ENCODE assay signal across 8 cellular contexts in the genomic region with DNA sequence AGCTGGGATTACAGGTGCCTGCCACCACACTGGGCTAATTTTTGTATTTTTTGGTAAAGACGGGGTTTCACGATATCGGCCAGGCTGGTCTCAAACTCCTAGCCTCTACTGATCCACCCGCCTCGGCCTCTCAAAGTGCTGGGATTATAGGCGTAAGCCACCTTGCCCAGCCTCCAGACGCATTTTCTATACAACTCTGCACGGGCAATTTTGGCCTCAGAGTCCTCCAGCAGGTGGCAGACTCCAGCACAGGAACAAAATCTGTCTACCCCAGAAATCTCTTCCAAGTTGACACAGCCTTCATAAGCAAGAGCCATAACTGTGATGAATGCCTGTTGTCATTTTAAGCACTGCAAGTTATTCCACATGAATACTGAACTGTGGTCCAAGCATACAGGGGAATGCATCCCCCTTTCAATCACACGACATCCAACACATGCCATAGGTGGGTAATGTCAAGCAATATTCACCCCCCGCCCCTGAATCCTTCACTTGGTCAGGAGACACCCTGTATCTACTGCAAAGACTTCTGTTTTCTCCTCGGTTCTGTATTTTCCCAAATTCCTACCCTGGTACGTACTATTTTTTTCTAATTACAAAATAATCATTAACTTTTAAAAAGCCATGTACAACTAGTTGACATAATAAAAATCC. TPM values are rescaled to one million over a fixed set of nuclear protein-coding genes. Genes with fewer than 3 reads are reported as not detected.
DNase-seq lines count a peak whose midpoint lies in the region; ATAC-seq and TF ChIP-seq lines count a peak whose summit lies in the region.

No MANE protein-coding gene starts in this region.

- 69% methylated on average over 12 of the region's 12 CpGs for WGBS in liver

- ATAC-seq in DND-41 (ENCODE audit: insufficient read depth, low read depth) (peak; percentile 74), GM19035 (IDR thresholded peaks at IDR 0.05; ENCODE audit: unreplicated experiment) (peak; percentile 76), HG03064 (IDR thresholded peaks at IDR 0.05; ENCODE audit: low read depth, unreplicated experiment) (peak; percentile 72), HG03097 (IDR thresholded peaks at IDR 0.05; ENCODE audit: low FRiP score, unreplicated experiment) (no peak)

- H3K27ac ChIP-seq in DND-41 (ENCODE audit: low read length) (no peak overlapping the region), OCI-LY7 (ENCODE audit: low read depth, low read length, poor library complexity, severe bottlenecking) (no peak overlapping the region), liver (ENCODE audit: low read depth in 1 of 2, low read length in 2 of 2) (peak overlapping the region; percentile 38 to 55)

- H4K20me1 ChIP-seq in DND-41 (ENCODE audit: insufficient read depth, low read length) (no peaks in the 10 kb centered on the region), OCI-LY7 (ENCODE audit: insufficient read depth, low read length) (no peaks in the 10 kb centered on the region)

- BruUV-seq in OCI-LY7 (replicated peaks; lab: Mats Ljungman, UMichigan), result no TSS peak

- intact Hi-C loops in OCI-LY7 (cut with micrococcal nuclease; ENCODE audit: unreplicated experiment), result loop anchor here (1.0 to 10.0 kb wide), 3 partner anchors 56 to 951 kb away; a partner anchor contains a TSS

- no peaks in the 10 kb centered on the region for H3K9me2 ChIP-seq in OCI-LY7 (ENCODE audit: insufficient read depth, low read length)

- no peak overlapping the region for H3K4me3 ChIP-seq in DND-41 (ENCODE audit: low read depth in 1 of 2, low read length in 2 of 2)
- H3K4me3 ChIP-seq in OCI-LY7 (ENCODE audit: low read depth, low read length, poor library complexity, severe bottlenecking), result no peak overlapping the region
- no peak overlapping the region for H3K4me3 ChIP-seq in liver (ENCODE audit: low read depth in 1 of 3, low read length in 3 of 3)

- TF ChIP-seq CTCF in DND-41 (IDR thresholded peaks at IDR 0.05; ENCODE audit: borderline replicate concordance, extremely low read depth, low read length, poor library complexity, severe bottlenecking) (peak; percentile 73), OCI-LY7 (conservative IDR thresholded peaks at IDR 0.05; ENCODE audit: low read length) (peak; percentile 87), liver (IDR thresholded peaks at IDR 0.05; ENCODE audit: low read depth, low read length, missing input control) (peak; percentile 28)

- DNase-seq in DND-41, result peak; percentile 32
- peak; percentile 86 for DNase-seq in OCI-LY7 (ENCODE audit: low spot score)
- peak; percentile 22 for DNase-seq in amniotic stem cell (lab: John Stamatoyannopoulos, UW)
- DNase-seq in Ammon's horn (ENCODE audit: low spot score), result no peak

- no peaks in the 10 kb centered on the region for H3K4me1 ChIP-seq in DND-41 (ENCODE audit: insufficient read depth, low read length)
- peaks cover 21% of the 10 kb centered on the region for H3K4me1 ChIP-seq in OCI-LY7 (ENCODE audit: insufficient read depth, low read length, poor library complexity, severe bottlenecking)
- H3K4me1 ChIP-seq in liver (ENCODE audit: control insufficient read depth in 4 of 4, insufficient read depth in 4 of 4, low read length in 3 of 4), result peaks cover 0 to 36% (median 26%) of the 10 kb centered on the region in 4 donors

- H3K27me3 ChIP-seq in DND-41 (ENCODE audit: insufficient read depth, low read length, poor library complexity) (no peaks in the 10 kb centered on the region), liver (ENCODE audit: control insufficient read depth in 4 of 4, insufficient read depth in 4 of 4, low read length in 3 of 4) (no peaks in the 10 kb centered on the region)

- no peaks in the 10 kb centered on the region for H3K36me3 ChIP-seq in DND-41 (ENCODE audit: insufficient read depth, low read length)
- no peaks in the 10 kb centered on the region for H3K36me3 ChIP-seq in OCI-LY7 (ENCODE audit: insufficient read depth, low read length)
- peaks cover 0 to 20% (median 10%) of the 10 kb centered on the region in 4 donors for H3K36me3 ChIP-seq in liver (ENCODE audit: control insufficient read depth in 4 of 4, insufficient read depth in 3 of 4, low read depth in 1 of 4, low read length in 3 of 4)

- CTCF ChIA-PET in OCI-LY7 (lab: Charles Lee; ENCODE audit: unreplicated experiment), result no interaction called here

- H2AFZ ChIP-seq in DND-41 (ENCODE audit: low read depth, low read length) (no peak overlapping the region), OCI-LY7 (ENCODE audit: low read length) (peak overlapping the region; percentile 82)

- H3K9me3 ChIP-seq in DND-41 (ENCODE audit: insufficient read depth, low read length, severe bottlenecking) (no peaks in the 10 kb centered on the region), OCI-LY7 (ENCODE audit: low read length) (no peaks in the 10 kb centered on the region), liver (ENCODE audit: control insufficient read depth in 4 of 4, low read length in 3 of 4) (no peaks in the 10 kb centered on the region)

- H3K4me2 ChIP-seq in DND-41 (ENCODE audit: insufficient read depth, low read length) (no peak overlapping the region), OCI-LY7 (ENCODE audit: low read length) (peak overlapping the region; percentile 26; the same call in 1 of the 2 replicates)

- no peaks in the 10 kb centered on the region for H3K79me2 ChIP-seq in DND-41 (ENCODE audit: insufficient read depth, low read length)
- no peaks in the 10 kb centered on the region for H3K79me2 ChIP-seq in OCI-LY7 (ENCODE audit: insufficient read depth, low read depth, low read length)

- peak; percentile 42 to 69 for TF ChIP-seq RAD21 in liver (IDR thresholded peaks at IDR 0.05)

- H3K9ac ChIP-seq in DND-41 (ENCODE audit: low read depth, low read length), result no peak overlapping the region
- H3K9ac ChIP-seq in liver (ENCODE audit: low read depth in 1 of 2, low read length in 2 of 2), result no peak overlapping the region

- POLR2A ChIA-PET in OCI-LY7 (lab: Charles Lee), result interaction anchor here (0.6 to 2.0 kb wide), 6 partner anchors 59 to 513 kb away, joined by 3 to 9 read pairs (median 4); no protein-coding TSS in a partner anchor

TF ChIP-seq in liver, 16 proteins besides CTCF, POLR2A, EP300 and RAD21:
- TF ChIP-seq SP1 (IDR thresholded peaks at IDR 0.05), result no peak
- TF ChIP-seq, protein P1, sequence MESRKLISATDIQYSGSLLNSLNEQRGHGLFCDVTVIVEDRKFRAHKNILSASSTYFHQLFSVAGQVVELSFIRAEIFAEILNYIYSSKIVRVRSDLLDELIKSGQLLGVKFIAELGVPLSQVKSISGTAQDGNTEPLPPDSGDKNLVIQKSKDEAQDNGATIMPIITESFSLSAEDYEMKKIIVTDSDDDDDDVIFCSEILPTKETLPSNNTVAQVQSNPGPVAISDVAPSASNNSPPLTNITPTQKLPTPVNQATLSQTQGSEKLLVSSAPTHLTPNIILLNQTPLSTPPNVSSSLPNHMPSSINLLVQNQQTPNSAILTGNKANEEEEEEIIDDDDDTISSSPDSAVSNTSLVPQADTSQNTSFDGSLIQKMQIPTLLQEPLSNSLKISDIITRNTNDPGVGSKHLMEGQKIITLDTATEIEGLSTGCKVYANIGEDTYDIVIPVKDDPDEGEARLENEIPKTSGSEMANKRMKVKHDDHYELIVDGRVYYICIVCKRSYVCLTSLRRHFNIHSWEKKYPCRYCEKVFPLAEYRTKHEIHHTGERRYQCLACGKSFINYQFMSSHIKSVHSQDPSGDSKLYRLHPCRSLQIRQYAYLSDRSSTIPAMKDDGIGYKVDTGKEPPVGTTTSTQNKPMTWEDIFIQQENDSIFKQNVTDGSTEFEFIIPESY (IDR thresholded peaks at IDR 0.05), result peak; percentile 7

RNA-seq across cellular contexts. Expression of a gene that starts 50.8 kb away (rescaled TPM):
- not detected in 2 replicates for total RNA-seq in OCI-LY7 (2014; rRNA removed; shearing (Covaris generic))
- not detected in 2 replicates for total RNA-seq in OCI-LY7 (2022)
- 10 to 100 TPM; 47.7 to 64.8 TPM for total RNA-seq in liver
- 10 to 100 TPM; 52.1 to 86.9 TPM for polyA plus RNA-seq in liver

RNA-seq across cellular contexts. Expression of a gene that starts 56.5 kb away (rescaled TPM):
- 73.8 and 89.7 TPM in 2 replicates for total RNA-seq in OCI-LY7 (2014; rRNA removed; shearing (Covaris generic))
- total RNA-seq in OCI-LY7 (2022) (113 and 128 TPM in 2 replicates), liver (10 to 100 TPM; 19.8 to 30.3 TPM)
- 10 to 100 TPM; 10.3 to 32.6 TPM for polyA plus RNA-seq in liver

Comparison
In these comparisons a context has a peak if more than half of its experiments do, and no peak if none do; other contexts are left out.
1. H3K27ac ChIP-seq: peak in liver (2 of 2); none in DND-41 (single experiment) and OCI-LY7 (single experiment).
2. CTCF ChIP-seq: peak in every context shown above with its lines; median percentile 87 in OCI-LY7; 73 in DND-41; 28 in liver.
3. RNA of a gene that starts 50.8 kb away (total RNA-seq): 47.7 to 64.8 TPM in liver; not detected in OCI-LY7; every median in the first group is over 10 times any median in the second.